In the genomic region with DNA sequence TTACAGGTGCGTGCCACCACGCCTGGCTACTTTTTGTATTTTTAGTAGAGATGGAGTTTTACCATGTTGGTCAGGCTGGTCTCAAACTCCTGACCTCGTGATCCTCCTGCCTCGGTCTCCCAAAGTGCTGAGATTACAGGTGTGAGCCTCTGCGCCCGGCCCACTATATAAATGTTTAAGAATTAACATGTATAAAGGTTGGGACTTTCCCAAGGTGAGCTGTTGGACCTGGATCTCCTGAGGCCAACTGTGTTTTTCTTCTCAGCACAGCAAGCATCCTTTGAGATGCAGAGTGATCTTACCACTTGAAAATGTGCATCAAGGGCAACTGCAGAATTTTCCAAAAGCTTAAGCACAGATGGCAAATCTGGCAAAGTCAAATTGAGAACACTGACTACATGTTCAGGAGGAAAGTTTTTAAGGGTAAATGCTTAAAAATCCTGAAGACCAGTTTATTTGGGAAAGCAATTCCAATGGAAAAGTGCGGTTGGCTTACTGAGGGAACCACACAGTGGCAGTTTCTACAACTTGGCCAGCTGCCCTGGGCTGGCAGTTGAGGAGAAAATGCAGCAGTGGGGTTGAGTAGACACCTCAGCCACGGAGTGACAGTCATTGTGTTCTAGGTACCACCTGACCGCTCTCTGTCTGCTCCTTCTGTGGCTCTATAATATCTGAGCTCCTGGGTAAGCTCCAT, we compare ENCODE assay signal across 11 cellular contexts.
A peak's percentile ranks its signal among the peaks of the same experiment; 100 is the strongest.
DNase-seq lines count a peak whose midpoint lies in the region; ATAC-seq and TF ChIP-seq lines count a peak whose summit lies in the region.
"Had no signal": no experiment of that assay in that cellular context is flagged by ENCODE, and none has a peak within 500 bp of the region (broad histone marks: within the 10 kb centered on the region; RNA-seq: fewer than 3 reads in every experiment).

No MANE protein-coding gene starts in this region.

- no peak for ATAC-seq in IMR-90 (ENCODE audit: low read depth)
- no peak for ATAC-seq in HG02973 (IDR thresholded peaks at IDR 0.05; ENCODE audit: unreplicated experiment)

- H2BK20ac ChIP-seq in IMR-90 (ENCODE audit: low read depth, low read length): no peak overlapping the region; the same call in 1 of the 2 replicates

- H4K5ac ChIP-seq in IMR-90 (ENCODE audit: low read depth, low read length): no peak overlapping the region

- no peak overlapping the region for H4K91ac ChIP-seq in IMR-90 (ENCODE audit: insufficient read depth, low read depth, low read length)

- H3K9ac ChIP-seq in IMR-90 (ENCODE audit: low read depth, low read length): no peak overlapping the region
- H3K9ac ChIP-seq in adipocyte (ENCODE audit: low read length): peak overlapping the region; percentile 54

- no peak overlapping the region for H2AK9ac ChIP-seq in IMR-90 (replicated peaks; ENCODE audit: low read depth, low read length, poor library complexity)

- peaks cover 17 to 92% of the 10 kb centered on the region in 2 experiments; a peak in 3 of 4 replicates for H3K79me1 ChIP-seq in IMR-90 (ENCODE audit: low read depth in 1 of 2, low read length in 2 of 2)

- CTCF ChIA-PET in IMR-90 (lab: Yijun Ruan, JAX): interaction anchor here (1.2 kb wide), 1 partner anchor 80 kb away, joined by 3 read pairs; no protein-coding TSS in a partner anchor

- no peak overlapping the region; the same call in 1 of the 2 replicates for H2AK5ac ChIP-seq in IMR-90 (ENCODE audit: low read depth, low read length)

- BruUV-seq in IMR-90 (replicated peaks; lab: Mats Ljungman, UMichigan): no TSS peak

- H2BK15ac ChIP-seq in IMR-90 (ENCODE audit: low read depth, low read length): no peak overlapping the region

- no peak overlapping the region for H3K4ac ChIP-seq in IMR-90 (ENCODE audit: low read depth, low read length)

- peaks cover 45% of the 10 kb centered on the region for H3K9me1 ChIP-seq in IMR-90 (ENCODE audit: insufficient read depth, low read length)

- H2AFZ ChIP-seq in IMR-90 (replicated peaks; ENCODE audit: low read length, poor library complexity) (no peak overlapping the region), hepatocyte (no peak overlapping the region)

- peak overlapping the region; percentile 4; the same call in 1 of the 2 replicates for H3K4me2 ChIP-seq in IMR-90 (ENCODE audit: low read depth, low read length)
- peak overlapping the region; percentile 13 for H3K4me2 ChIP-seq in hepatocyte

- H3K23ac ChIP-seq in IMR-90 (ENCODE audit: low read depth, low read length): no peak overlapping the region

- 33% methylated on average over 1 of the region's 9 CpGs; no CpG with 5 or more reads in 1 of the 2 experiments for WGBS in IMR-90 (ENCODE audit: extremely low coverage in 2 of 2, insufficient read length in 1 of 2), 2 experiments
- 85% methylated on average over 9 of the region's 9 CpGs for WGBS in hepatocyte (ENCODE audit: low lambda C conversion rate, missing lambda C conversion rate)
- 61 to 82% (median 79%) methylated on average over 9 of the region's 9 CpGs for WGBS in spleen, 5 donors

- no peak overlapping the region for H2BK5ac ChIP-seq in IMR-90 (ENCODE audit: low read depth, low read length, poor library complexity, severe bottlenecking)

- no peak overlapping the region for H3K14ac ChIP-seq in IMR-90 (replicated peaks; ENCODE audit: low read depth, low read length)

- no peaks in the 10 kb centered on the region for H3K27me3 ChIP-seq in IMR-90 (ENCODE audit: control insufficient read depth, insufficient read depth, low read length)
- no peaks in the 10 kb centered on the region for H3K27me3 ChIP-seq in adipocyte (replicated peaks; ENCODE audit: control insufficient read depth, insufficient read depth, low read length)
- H3K27me3 ChIP-seq in hepatocyte: no peaks in the 10 kb centered on the region
- peaks cover 0 to 21% (median 0%) of the 10 kb centered on the region in 7 donors for H3K27me3 ChIP-seq in spleen (replicated peaks in 1 of 7)

- no peak overlapping the region for H3K56ac ChIP-seq in IMR-90 (ENCODE audit: extremely low read depth, insufficient read depth, low read length)

- 0 out of 2 replicates have a peak overlapping the region, but pooled peaks have one; percentile 34 for H3K18ac ChIP-seq in IMR-90 (ENCODE audit: low read depth, low read length)

- H4K8ac ChIP-seq in IMR-90 (ENCODE audit: low read depth in 2 of 2, low read length in 2 of 2): no peak overlapping the region

- H3K4me3 ChIP-seq in IMR-90 (ENCODE audit: insufficient read depth, low read depth, low read length) (no peak overlapping the region), adipocyte (ENCODE audit: low read length) (no peak overlapping the region), hepatocyte (no peak overlapping the region), spleen (peak overlapping the region in 1 of 8 donors; percentile 25)

- dilution Hi-C loops in IMR-90 (cut with HindIII; ENCODE audit: low sequenced_read_pairs, unreplicated experiment): no loop called here

- no peak for TF ChIP-seq CTCF in IMR-90 (conservative IDR thresholded peaks at IDR 0.05; ENCODE audit: low read depth, low read length)
- TF ChIP-seq CTCF in hepatocyte (IDR thresholded peaks at IDR 0.05; ENCODE audit: poor library complexity): no peak
- no peak for TF ChIP-seq CTCF in spleen (IDR thresholded peaks at IDR 0.05 in 8 of 11, conservative IDR thresholded peaks at IDR 0.05 in 3 of 11)

- no peak for TF ChIP-seq RAD21 in IMR-90 (IDR thresholded peaks at IDR 0.05; ENCODE audit: low read length)

- H3K4me1 ChIP-seq in IMR-90 (ENCODE audit: control insufficient read depth, insufficient read depth, low read length): peaks cover 38% of the 10 kb centered on the region
- H3K4me1 ChIP-seq in adipocyte (ENCODE audit: control insufficient read depth, insufficient read depth, low read length): peaks cover 58% of the 10 kb centered on the region
- peaks cover 17% of the 10 kb centered on the region for H3K4me1 ChIP-seq in hepatocyte (ENCODE audit: insufficient read depth)
- peaks cover 0 to 42% (median 11%) of the 10 kb centered on the region in 6 donors for H3K4me1 ChIP-seq in spleen

- in situ Hi-C loops in IMR-90 (cut with MboI; ENCODE audit: low sequenced_read_pairs): no loop called here

- H3K9me3 ChIP-seq in IMR-90 (ENCODE audit: control insufficient read depth, insufficient read depth, low read length) (no peaks in the 10 kb centered on the region), adipocyte (ENCODE audit: control insufficient read depth, low read length) (no peaks in the 10 kb centered on the region), hepatocyte (ENCODE audit: low read depth) (no peaks in the 10 kb centered on the region), spleen (no peaks in the 10 kb centered on the region)

- peaks cover 88% of the 10 kb centered on the region for H3K79me2 ChIP-seq in hepatocyte

- no peak overlapping the region for H2BK120ac ChIP-seq in IMR-90 (ENCODE audit: low read depth, low read length)

- TF ChIP-seq POLR2A in IMR-90 (IDR thresholded peaks at IDR 0.05; ENCODE audit: low read depth, low read length) (no peak), spleen (IDR thresholded peaks at IDR 0.05) (no peak)

- H3K36me3 ChIP-seq in IMR-90 (ENCODE audit: control insufficient read depth, insufficient read depth, low read length): peaks cover 30% of the 10 kb centered on the region
- H3K36me3 ChIP-seq in adipocyte (ENCODE audit: control insufficient read depth, insufficient read depth, low read length, severe bottlenecking): peaks cover 15% of the 10 kb centered on the region
- H3K36me3 ChIP-seq in hepatocyte (replicated peaks; ENCODE audit: insufficient read depth, low read depth): no peaks in the 10 kb centered on the region
- H3K36me3 ChIP-seq in spleen: no peaks in the 10 kb centered on the region

- no peaks in the 10 kb centered on the region for H3K9me2 ChIP-seq in hepatocyte (replicated peaks; ENCODE audit: insufficient read depth)

- H3K27ac ChIP-seq in IMR-90 (ENCODE audit: insufficient read depth, low read length): peak overlapping the region; percentile 21; the same call in 1 of the 2 replicates
- H3K27ac ChIP-seq in hepatocyte: peak overlapping the region; percentile 11
- H3K27ac ChIP-seq in spleen: peak overlapping the region in 7 of 8 donors; percentile 43 to 87 (median 56)

- DNase-seq in IMR-90 (no peak), adipocyte (ENCODE audit: low read depth) (no peak), hepatocyte (ENCODE audit: low spot score) (no peak), spleen (no peak), 8988T (no peak), NCI-H526 treated with DMSO at 0.1 percent for 48 hours (lab: John Stamatoyannopoulos, UW) (no peak)
- DNase-seq: amniotic stem cell, DMS79, erythroblast, NCI-H1436 treated with DMSO at 0.1 percent for 48 hours had no signal

- POLR2A ChIA-PET in IMR-90 (lab: Charles Lee; ENCODE audit: unreplicated experiment): no interaction called here

- H4K20me1 ChIP-seq in IMR-90 (ENCODE audit: insufficient read depth, low read length) (peaks cover 84% of the 10 kb centered on the region), hepatocyte (ENCODE audit: insufficient read depth, poor library complexity, severe bottlenecking) (no peaks in the 10 kb centered on the region)

- intact Hi-C loops in IMR-90 (cut with micrococcal nuclease) (loop anchor here (10.0 kb wide), 1 partner anchor 326 kb away; no protein-coding TSS in a partner anchor), spleen (cut with DNase I; ENCODE audit: low total_unique reads) (no loop called here)

TF ChIP-seq in IMR-90, 13 proteins besides CTCF, POLR2A, EP300 and RAD21 (continues in another document):
- TF ChIP-seq MAZ (IDR thresholded peaks at IDR 0.05; ENCODE audit: borderline replicate concordance, low read depth, low read length): no peak
- TF ChIP-seq, protein P1, sequence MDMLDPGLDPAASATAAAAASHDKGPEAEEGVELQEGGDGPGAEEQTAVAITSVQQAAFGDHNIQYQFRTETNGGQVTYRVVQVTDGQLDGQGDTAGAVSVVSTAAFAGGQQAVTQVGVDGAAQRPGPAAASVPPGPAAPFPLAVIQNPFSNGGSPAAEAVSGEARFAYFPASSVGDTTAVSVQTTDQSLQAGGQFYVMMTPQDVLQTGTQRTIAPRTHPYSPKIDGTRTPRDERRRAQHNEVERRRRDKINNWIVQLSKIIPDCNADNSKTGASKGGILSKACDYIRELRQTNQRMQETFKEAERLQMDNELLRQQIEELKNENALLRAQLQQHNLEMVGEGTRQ (IDR thresholded peaks at IDR 0.05; ENCODE audit: low read depth, low read length): no peak
- TF ChIP-seq FOS (IDR thresholded peaks at IDR 0.05; ENCODE audit: low read depth, low read length): no peak
- TF ChIP-seq RFX5 (IDR thresholded peaks at IDR 0.05; ENCODE audit: low read depth, low read length): no peak
- TF ChIP-seq, protein P2, sequence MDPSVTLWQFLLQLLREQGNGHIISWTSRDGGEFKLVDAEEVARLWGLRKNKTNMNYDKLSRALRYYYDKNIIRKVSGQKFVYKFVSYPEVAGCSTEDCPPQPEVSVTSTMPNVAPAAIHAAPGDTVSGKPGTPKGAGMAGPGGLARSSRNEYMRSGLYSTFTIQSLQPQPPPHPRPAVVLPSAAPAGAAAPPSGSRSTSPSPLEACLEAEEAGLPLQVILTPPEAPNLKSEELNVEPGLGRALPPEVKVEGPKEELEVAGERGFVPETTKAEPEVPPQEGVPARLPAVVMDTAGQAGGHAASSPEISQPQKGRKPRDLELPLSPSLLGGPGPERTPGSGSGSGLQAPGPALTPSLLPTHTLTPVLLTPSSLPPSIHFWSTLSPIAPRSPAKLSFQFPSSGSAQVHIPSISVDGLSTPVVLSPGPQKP (IDR thresholded peaks at IDR 0.05; ENCODE audit: borderline replicate concordance, low read depth, low read length): no peak
- no peak for TF ChIP-seq CHD1 (IDR thresholded peaks at IDR 0.05; ENCODE audit: low read depth, low read length)
